In genomic region chr4:147924604-147925412, GRCh38 we compare ENCODE assay signal across 8 cellular contexts.
DNase-seq lines count a peak whose midpoint lies in the region; ATAC-seq and TF ChIP-seq lines count a peak whose summit lies in the region.

No MANE protein-coding gene starts in this region.

- no peaks in the 10 kb centered on the region for H4K20me1 ChIP-seq in neural progenitor cell (ENCODE audit: low read depth)

- H3K9ac ChIP-seq in neural progenitor cell: no peak overlapping the region

- no peaks in the 10 kb centered on the region for H3K9me3 Mint-ChIP-seq in neural progenitor cell
- H3K9me3 Mint-ChIP-seq in CD4-positive, alpha-beta T cell: no peaks in the 10 kb centered on the region
- H3K9me3 Mint-ChIP-seq in activated naive CD8-positive, alpha-beta T cell treated with anti-CD3 and anti-CD28 coated beads for 36 hours: no peaks in the 10 kb centered on the region

- CTCF ChIA-PET in CD4-positive, alpha-beta T cell (lab: Charles Lee): no interaction called here

- H3K27me3 ChIP-seq in neural progenitor cell: no peaks in the 10 kb centered on the region
- no peaks in the 10 kb centered on the region for H3K27me3 ChIP-seq in CD4-positive, alpha-beta T cell (ENCODE audit: control insufficient read depth, insufficient read depth, low read length)

- peaks cover 9% of the 10 kb centered on the region for H3K4me1 Mint-ChIP-seq in neural progenitor cell
- H3K4me1 Mint-ChIP-seq in CD4-positive, alpha-beta T cell (ENCODE audit: low read depth): no peaks in the 10 kb centered on the region
- H3K4me1 Mint-ChIP-seq in activated naive CD8-positive, alpha-beta T cell treated with anti-CD3 and anti-CD28 coated beads for 36 hours: peaks cover 3% of the 10 kb centered on the region

- no peaks in the 10 kb centered on the region for H3K36me3 ChIP-seq in neural progenitor cell

- no peak overlapping the region for H2AFZ ChIP-seq in neural progenitor cell (replicated peaks)

- POLR2A ChIA-PET in CD4-positive, alpha-beta T cell (lab: Charles Lee): no interaction called here

- no peaks in the 10 kb centered on the region for H3K9me3 ChIP-seq in neural progenitor cell (ENCODE audit: low read depth)
- H3K9me3 ChIP-seq in CD4-positive, alpha-beta T cell (ENCODE audit: control insufficient read depth, low read length): no peaks in the 10 kb centered on the region

- H3F3A ChIP-seq in neural progenitor cell (ENCODE audit: low read depth): peaks cover 8% of the 10 kb centered on the region

- intact Hi-C loops in CD4-positive, alpha-beta T cell (cut with DNase I, micrococcal nuclease): no loop called here

- peaks cover 25% of the 10 kb centered on the region for H3K4me1 ChIP-seq in neural progenitor cell

- DNase-seq in GM10266 (ENCODE audit: extremely low spot score) (no peak), M059J (ENCODE audit: low read depth) (peak; percentile 23), dermis blood vessel endothelial cell (peak; percentile 70), neural progenitor cell (ENCODE audit: low spot score) (peak; percentile 79), activated gamma-delta T cell (lab: John Stamatoyannopoulos, UW) (no peak)
- DNase-seq in CD4-positive, alpha-beta T cell: no peak
- no peak for DNase-seq in activated naive CD8-positive, alpha-beta T cell treated with anti-CD3 and anti-CD28 coated beads for 36 hours

- peaks cover 8% of the 10 kb centered on the region for H3K36me3 Mint-ChIP-seq in neural progenitor cell
- H3K36me3 Mint-ChIP-seq in CD4-positive, alpha-beta T cell (ENCODE audit: low read depth): no peaks in the 10 kb centered on the region
- no peaks in the 10 kb centered on the region for H3K36me3 Mint-ChIP-seq in activated naive CD8-positive, alpha-beta T cell treated with anti-CD3 and anti-CD28 coated beads for 36 hours

- H3K79me2 ChIP-seq in neural progenitor cell (ENCODE audit: low read depth): no peaks in the 10 kb centered on the region

- no peak overlapping the region for H3K27ac Mint-ChIP-seq in neural progenitor cell
- H3K27ac Mint-ChIP-seq in CD4-positive, alpha-beta T cell: no peak overlapping the region
- H3K27ac Mint-ChIP-seq in activated naive CD8-positive, alpha-beta T cell treated with anti-CD3 and anti-CD28 coated beads for 36 hours: no peak overlapping the region

- no peak overlapping the region for H3K4me2 ChIP-seq in neural progenitor cell

- no peak for ATAC-seq in GM21360 (IDR thresholded peaks at IDR 0.05; ENCODE audit: unreplicated experiment)
- ATAC-seq in CD4-positive, alpha-beta T cell (ENCODE audit: poor library complexity): no peak

- H3K4me3 Mint-ChIP-seq in neural progenitor cell: no peak overlapping the region
- H3K4me3 Mint-ChIP-seq in CD4-positive, alpha-beta T cell: no peak overlapping the region
- no peak overlapping the region for H3K4me3 Mint-ChIP-seq in activated naive CD8-positive, alpha-beta T cell treated with anti-CD3 and anti-CD28 coated beads for 36 hours

- peak; percentile 34 for TF ChIP-seq CTCF in GM10266 (IDR thresholded peaks at IDR 0.05; ENCODE audit: control insufficient read depth, insufficient read depth, low read depth, missing control alignments)
- TF ChIP-seq CTCF in neural progenitor cell (IDR thresholded peaks at IDR 0.05): peak; percentile 67
- TF ChIP-seq CTCF in CD4-positive, alpha-beta T cell (IDR thresholded peaks at IDR 0.05): no peak

- H3K27ac ChIP-seq in neural progenitor cell: peak overlapping the region; percentile 13
- H3K27ac ChIP-seq in CD4-positive, alpha-beta T cell (ENCODE audit: low read depth, low read length): no peak overlapping the region

- H3K27me3 Mint-ChIP-seq in neural progenitor cell (ENCODE audit: insufficient read depth, low read depth): no peaks in the 10 kb centered on the region
- no peaks in the 10 kb centered on the region for H3K27me3 Mint-ChIP-seq in CD4-positive, alpha-beta T cell
- H3K27me3 Mint-ChIP-seq in activated naive CD8-positive, alpha-beta T cell treated with anti-CD3 and anti-CD28 coated beads for 36 hours: no peaks in the 10 kb centered on the region

- H3K4me3 ChIP-seq in neural progenitor cell: no peak overlapping the region

Comparison
In these comparisons a context has a peak if more than half of its experiments do, and no peak if none do; other contexts are left out.
1. DNase-seq: peak in M059J (single experiment), dermis blood vessel endothelial cell (single experiment) and neural progenitor cell (single experiment); none in GM10266 (single experiment), activated gamma-delta T cell (single experiment), CD4-positive, alpha-beta T cell (0 of 10) and activated naive CD8-positive, alpha-beta T cell treated with anti-CD3 and anti-CD28 coated beads for 36 hours (single experiment).